Comparison of ENCODE assay signal across 9 cellular contexts in genomic region chr1:96538001-96538649, GRCh38.
DNase-seq lines count a peak whose midpoint lies in the region; ATAC-seq and TF ChIP-seq lines count a peak whose summit lies in the region.
"Had no signal": no experiment of that assay in that cellular context is flagged by ENCODE, and none has a peak within 500 bp of the region (broad histone marks: within the 10 kb centered on the region; RNA-seq: fewer than 3 reads in every experiment).

No MANE protein-coding gene starts in this region.

- no peaks in the 10 kb centered on the region for H3K79me2 ChIP-seq in PC-3 (ENCODE audit: low read length)

- DNase-seq in BE2C (no peak), Peyer's patch (no peak), fibroblast of villous mesenchyme (ENCODE audit: low read depth) (peak; percentile 64), PC-3 (no peak)
- DNase-seq: T1000 had no signal

- H3K4me3 ChIP-seq in BE2C (ENCODE audit: low read depth, low read length) (no peak overlapping the region), Peyer's patch (no peak overlapping the region), fibroblast of villous mesenchyme (ENCODE audit: low read depth, low read length) (no peak overlapping the region), neuron (ENCODE audit: low read length) (no peak overlapping the region), PC-3 (ENCODE audit: low read length) (no peak overlapping the region)

- H3K27ac ChIP-seq in Peyer's patch (peak overlapping the region; percentile 4 to 85 (median 74)), PC-3 (ENCODE audit: low read length) (no peak overlapping the region)

- CTCF ChIA-PET in PC-3 (lab: Charles Lee) = no interaction called here

- H3K9me2 ChIP-seq in PC-3 (replicated peaks; ENCODE audit: low read length) = no peaks in the 10 kb centered on the region

- H2AFZ ChIP-seq in neuron (ENCODE audit: low read depth, low read length) = peak overlapping the region; percentile 53
- no peak overlapping the region for H2AFZ ChIP-seq in PC-3 (ENCODE audit: low read length)

- no peak overlapping the region for H3K4me2 ChIP-seq in PC-3 (ENCODE audit: low read length)

- TF ChIP-seq POLR2A in Peyer's patch (IDR thresholded peaks at IDR 0.05) = no peak

- no peaks in the 10 kb centered on the region for H4K20me1 ChIP-seq in PC-3 (ENCODE audit: low read length)

- POLR2A ChIA-PET in PC-3 (lab: Charles Lee; ENCODE audit: unreplicated experiment) = no interaction called here

- no peaks in the 10 kb centered on the region for H3K36me3 ChIP-seq in BE2C
- no peaks in the 10 kb centered on the region for H3K36me3 ChIP-seq in Peyer's patch
- no peaks in the 10 kb centered on the region for H3K36me3 ChIP-seq in neuron (ENCODE audit: insufficient read depth, low read length)
- no peaks in the 10 kb centered on the region for H3K36me3 ChIP-seq in PC-3 (ENCODE audit: low read depth, low read length)

- H3K4me1 ChIP-seq in BE2C (peaks cover 3% of the 10 kb centered on the region; the same call in 1 of the 2 replicates), Peyer's patch (peaks cover 0 to 8% (median 0%) of the 10 kb centered on the region in 4 donors), neuron (ENCODE audit: insufficient read depth, low read length) (peaks cover 17% of the 10 kb centered on the region), PC-3 (ENCODE audit: insufficient read depth, low read length) (no peaks in the 10 kb centered on the region)

- H3F3A ChIP-seq in PC-3 (ENCODE audit: low read length, unreplicated experiment) = no peaks in the 10 kb centered on the region

- H3K9ac ChIP-seq in PC-3 (ENCODE audit: low read length) = no peak overlapping the region

- H3K9me3 ChIP-seq in BE2C = no peaks in the 10 kb centered on the region
- H3K9me3 ChIP-seq in Peyer's patch = no peaks in the 10 kb centered on the region
- H3K9me3 ChIP-seq in neuron (ENCODE audit: low read length) = no peaks in the 10 kb centered on the region
- no peaks in the 10 kb centered on the region for H3K9me3 ChIP-seq in PC-3 (ENCODE audit: low read length)

- BruUV-seq in PC-3 (replicated peaks; lab: Mats Ljungman, UMichigan) = no TSS peak

- ATAC-seq in PC-3 (no peak; the same call in 1 of the 2 replicates), HG02759 (IDR thresholded peaks at IDR 0.05; ENCODE audit: unreplicated experiment) (no peak), GM19351 (IDR thresholded peaks at IDR 0.05; ENCODE audit: unreplicated experiment) (no peak), HG03439 (IDR thresholded peaks at IDR 0.05; ENCODE audit: unreplicated experiment) (no peak)

- TF ChIP-seq CTCF in BE2C (IDR thresholded peaks at IDR 0.05; ENCODE audit: low read depth, low read length) (peak; percentile 17; the same call in 1 of the 2 replicates), Peyer's patch (IDR thresholded peaks at IDR 0.05) (peak in 1 of 6 experiments; percentile 14), fibroblast of villous mesenchyme (IDR thresholded peaks at IDR 0.05; ENCODE audit: insufficient read depth, low read depth, low read length) (peak; percentile 12), PC-3 (conservative IDR thresholded peaks at IDR 0.05; ENCODE audit: low read depth, low read length) (no peak; the same call in 1 of the 2 replicates)

- intact Hi-C loops in PC-3 (cut with micrococcal nuclease) = no loop called here

- no peaks in the 10 kb centered on the region for H3K27me3 ChIP-seq in BE2C
- H3K27me3 ChIP-seq in Peyer's patch = no peaks in the 10 kb centered on the region
- no peaks in the 10 kb centered on the region for H3K27me3 ChIP-seq in neuron (ENCODE audit: insufficient read depth, low read length)
- H3K27me3 ChIP-seq in PC-3 (ENCODE audit: low read length) = peaks cover 10% of the 10 kb centered on the region; the same call in 1 of the 2 replicates
